ENCODE assay signal across 10 cellular contexts in the genomic region with DNA sequence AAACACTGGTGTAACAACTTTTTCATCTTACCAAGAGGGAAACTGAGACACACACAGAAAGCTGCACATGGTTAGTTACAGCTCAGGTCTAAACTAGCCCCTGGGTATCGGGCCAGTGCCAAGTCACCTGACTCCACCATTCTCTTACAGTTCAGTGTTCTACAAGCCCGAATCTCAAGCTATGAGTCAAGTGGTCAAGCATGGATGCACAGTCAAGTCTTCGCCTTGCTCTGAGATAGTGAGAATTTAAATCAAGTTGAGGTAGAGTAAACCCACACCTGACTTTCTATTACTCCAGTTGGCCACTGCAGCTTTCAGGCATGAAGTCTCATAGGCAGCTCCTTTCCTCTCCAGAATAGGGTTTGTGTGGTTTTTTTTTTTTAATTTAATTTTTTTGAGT. TPM values are rescaled to one million over a fixed set of nuclear protein-coding genes. Genes with fewer than 3 reads are reported as not detected.
DNase-seq lines count a peak whose midpoint lies in the region; ATAC-seq lines count a peak whose summit lies in the region.
"Had no signal": no experiment of that assay in that cellular context is flagged by ENCODE, and none has a peak within 500 bp of the region (broad histone marks: within the 10 kb centered on the region; RNA-seq: fewer than 3 reads in every experiment).

No MANE protein-coding gene starts in this region.

- no peak overlapping the region for H4K8ac ChIP-seq in mesendoderm (ENCODE audit: low read depth, low read length)

- H3K36me3 ChIP-seq in mesendoderm (ENCODE audit: control insufficient read depth, insufficient read depth, low read length): no peaks in the 10 kb centered on the region
- H3K36me3 ChIP-seq: right lobe of liver had no signal

- no peaks in the 10 kb centered on the region for H3K4me1 ChIP-seq in mesendoderm (ENCODE audit: control insufficient read depth, low read depth, low read length)
- H3K4me1 ChIP-seq: right lobe of liver had no signal

- in situ Hi-C loops in ACHN (cut with HindIII; ENCODE audit: low pct_ligation_motif_present, low pct_unique_long_range_greater_than_20kb, low sequenced_read_pairs): no loop called here

- DNase-seq in ACHN: peak; percentile 84
- DNase-seq in mesendoderm: no peak
- DNase-seq in NCI-H1694 (lab: John Stamatoyannopoulos, UW): no peak
- DNase-seq in HT-29 (ENCODE audit: low spot score): no peak
- no peak for DNase-seq in H4 (ENCODE audit: low spot score)
- DNase-seq: right lobe of liver had no signal

- H2BK120ac ChIP-seq in mesendoderm (ENCODE audit: low read depth, low read length): no peak overlapping the region

- peak; percentile 99 for ATAC-seq in GM19043 (IDR thresholded peaks at IDR 0.05; ENCODE audit: low read depth, unreplicated experiment)
- peak; percentile 99 for ATAC-seq in HG02759 (IDR thresholded peaks at IDR 0.05; ENCODE audit: unreplicated experiment)
- ATAC-seq in HG03558 (IDR thresholded peaks at IDR 0.05; ENCODE audit: extremely low read depth, unreplicated experiment): peak; percentile 99
- ATAC-seq: right lobe of liver had no signal

- no peak overlapping the region for H3K23ac ChIP-seq in mesendoderm (ENCODE audit: low read length)

- no peak overlapping the region for H4K5ac ChIP-seq in mesendoderm (ENCODE audit: low read length)

- H3K79me1 ChIP-seq in mesendoderm (ENCODE audit: low read length): no peaks in the 10 kb centered on the region

- no peak overlapping the region for H2BK15ac ChIP-seq in mesendoderm (replicated peaks; ENCODE audit: low read depth)

- no peak overlapping the region for H3K4me3 ChIP-seq in mesendoderm (ENCODE audit: low read length)
- H3K4me3 ChIP-seq: right lobe of liver had no signal

- H3K9ac ChIP-seq in mesendoderm (ENCODE audit: low read length): no peak overlapping the region
- H3K9ac ChIP-seq: KMS-11 had no signal

- H3K4ac ChIP-seq in mesendoderm (ENCODE audit: low read depth, low read length): no peak overlapping the region

- WGBS in mesendoderm (ENCODE audit: extremely low coverage, insufficient coverage, low lambda C conversion rate): no CpG with 5 or more reads among the region's 3 CpGs

- H3K27me3 ChIP-seq in mesendoderm (ENCODE audit: insufficient read depth, low read length, poor library complexity): no peaks in the 10 kb centered on the region
- H3K27me3 ChIP-seq: right lobe of liver had no signal

- no peaks in the 10 kb centered on the region for H3K79me2 ChIP-seq in mesendoderm (ENCODE audit: control insufficient read depth, insufficient read depth, low read length)

- H3K4me2 ChIP-seq in mesendoderm (ENCODE audit: low read length): no peak overlapping the region
- H3K4me2 ChIP-seq: KMS-11 had no signal

- no peak overlapping the region for H2AK5ac ChIP-seq in mesendoderm (ENCODE audit: low read length)

- no peak overlapping the region for H3K27ac ChIP-seq in mesendoderm (ENCODE audit: low read depth, low read length)
- H3K27ac ChIP-seq: KMS-11, right lobe of liver had no signal

- no peak overlapping the region for H2BK5ac ChIP-seq in mesendoderm (ENCODE audit: low read length)

- H3K56ac ChIP-seq in mesendoderm (ENCODE audit: low read length): no peak overlapping the region

- H3K18ac ChIP-seq in mesendoderm (ENCODE audit: low read length): no peak overlapping the region

RNA-seq across cellular contexts. Expression of gene ARL5A, which starts 34.5 kb away (rescaled TPM):
- polyA plus RNA-seq in mesendoderm (2013, experiment 1 of 2): 71.4 TPM
- polyA plus RNA-seq in mesendoderm (2013, experiment 2 of 2): 66.9 TPM
- total RNA-seq in HT-29 (2014; rRNA removed; shearing (Covaris generic)): 82.0 and 125 TPM in 2 replicates
- total RNA-seq in H4 (2014; rRNA removed; shearing (Covaris generic)): 37.8 and 38.6 TPM in 2 replicates
